8 cellular contexts compared by ENCODE assay signal in the genomic region with DNA sequence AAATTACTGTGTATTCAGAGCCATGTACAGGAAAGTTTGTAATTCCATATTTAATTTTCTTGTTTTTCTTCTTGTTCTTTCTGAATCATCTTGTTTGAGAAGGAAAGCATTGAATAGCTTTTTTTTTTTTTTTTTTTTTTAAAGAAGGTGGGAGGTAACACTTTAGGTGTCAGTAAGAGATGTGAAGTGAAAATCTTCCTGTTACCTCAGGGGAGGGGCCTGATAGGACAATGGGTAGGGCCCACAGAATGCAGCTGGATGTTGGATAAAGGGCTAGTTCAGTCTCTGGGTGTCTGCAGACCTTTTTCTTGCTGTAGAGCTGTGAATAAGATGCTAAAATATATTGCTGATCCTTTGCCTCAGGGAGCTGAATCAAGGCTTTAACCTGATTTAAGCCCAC.
"Had no signal": no experiment of that assay in that cellular context is flagged by ENCODE, and none has a peak within 500 bp of the region (broad histone marks: within the 10 kb centered on the region; RNA-seq: fewer than 3 reads in every experiment).

No MANE protein-coding gene starts in this region.

- DNase-seq: GDM1, GF-D8 had no signal

- ATAC-seq: GM12878 had no signal

- FAIRE-seq: G401.6, GM12878, GM12891, GM12892, GM18507, GM19239 had no signal

- H3K4me3 ChIP-seq: GM12878 had no signal
